ENCODE assay signal across 29 cellular contexts in the genomic region with DNA sequence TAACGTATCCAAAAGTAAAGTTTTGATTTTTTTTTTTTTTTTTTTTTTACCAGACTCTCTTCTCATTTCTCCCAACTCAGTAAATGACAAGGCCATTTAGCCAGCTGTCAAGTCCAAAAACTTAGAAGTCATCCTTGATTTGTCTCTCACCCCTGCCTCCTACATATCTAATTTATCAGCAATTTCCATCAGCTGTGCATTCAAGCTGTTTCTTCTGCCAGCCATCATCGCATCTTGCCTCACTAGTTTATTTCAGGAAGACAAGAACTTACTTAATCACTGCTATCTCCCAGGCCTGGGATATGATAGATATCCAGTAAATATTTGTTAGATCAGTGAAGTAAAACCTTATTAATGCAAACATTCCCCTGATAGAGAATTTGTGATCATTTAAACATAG. TPM values are rescaled to one million over a fixed set of nuclear protein-coding genes. Genes with fewer than 3 reads are reported as not detected.
"Had no signal": no experiment of that assay in that cellular context is flagged by ENCODE, and none has a peak within 500 bp of the region (broad histone marks: within the 10 kb centered on the region; RNA-seq: fewer than 3 reads in every experiment).

No MANE protein-coding gene starts in this region.

- H3K27ac ChIP-seq: epithelial cell of prostate, gastroesophageal sphincter, hepatocyte, right atrium auricular region, spleen, suprapubic skin, tibial artery, upper lobe of right lung had no signal

- H3K4me3 ChIP-seq: gastroesophageal sphincter, hepatocyte, right atrium auricular region, spleen, suprapubic skin, tibial artery, upper lobe of right lung had no signal

- H3K27me3 ChIP-seq: gastroesophageal sphincter, hepatocyte, right atrium auricular region, spleen, suprapubic skin, tibial artery, upper lobe of right lung had no signal

- H3K79me2 ChIP-seq: hepatocyte had no signal

- H2AFZ ChIP-seq: hepatocyte had no signal

- H3K4me1 ChIP-seq: gastroesophageal sphincter, upper lobe of right lung had no signal

- H3K36me3 ChIP-seq: gastroesophageal sphincter, right atrium auricular region, spleen, suprapubic skin, tibial artery, upper lobe of right lung had no signal

- H3K4me2 ChIP-seq: hepatocyte had no signal

- H3K9me3 ChIP-seq: gastroesophageal sphincter, right atrium auricular region, spleen, suprapubic skin, tibial artery, upper lobe of right lung had no signal

- ATAC-seq: activated CD8-positive, alpha-beta T cell treated with anti-CD3 and anti-CD28 coated beads, Interleukin-2, amount 10 ng/mL, durations not matched to agents 7 days and 5 days; activated naive CD4-positive, alpha-beta T cell treated with anti-CD3 and anti-CD28 coated beads, Interleukin-2, amount 50 U/mL, for 72 hours; activated T-cell treated with anti-CD3 and anti-CD28 coated beads, Interleukin-2, amount 50 U/mL, for 72 hours; gastroesophageal sphincter; left ventricle myocardium superior; upper lobe of right lung had no signal

- DNase-seq: activated B cell treated with CpG ODN at 0.5 μM for 24 hours; activated CD8-positive, alpha-beta T cell treated with anti-CD3 and anti-CD28 coated beads, Interleukin-2, amount 10 ng/mL, durations not matched to agents 7 days and 5 days; activated naive CD4-positive, alpha-beta T cell; activated T-cell treated with anti-CD3 and anti-CD28 coated beads for 4 hours; activated T-cell treated with anti-CD3 and anti-CD28 coated beads, Interleukin-2, amount 50 U/mL, for 72 hours; anterior cingulate cortex; dermis blood vessel endothelial cell; effector CD4-positive, alpha-beta T cell; islet precursor cell; left ventricle myocardium superior; naive B cell; nucleus accumbens; spleen; stimulated activated naive CD4-positive, alpha-beta T cell; T-helper 9 cell; tibial artery; upper lobe of right lung had no signal

- FAIRE-seq: bronchial epithelial cell, colon, TTC549 had no signal

RNA-seq across cellular contexts. Expression of a gene that starts 47.6 kb away (rescaled TPM):
- total RNA-seq: activated B cell treated with CpG ODN at 0.5 μM for 24 hours; activated CD8-positive, alpha-beta T cell treated with anti-CD3 and anti-CD28 coated beads, Interleukin-2, amount 10 ng/mL, durations not matched to agents 7 days and 5 days; activated naive CD4-positive, alpha-beta T cell treated with anti-CD3 and anti-CD28 coated beads, Interleukin-2, amount 50 U/mL, for 72 hours; activated T-cell treated with anti-CD3 and anti-CD28 coated beads, Interleukin-2, amount 50 U/mL, for 72 hours; bronchial epithelial cell; dermis blood vessel endothelial cell; gastroesophageal sphincter; hepatocyte; left ventricle myocardium superior; lung microvascular endothelial cell; neural crest cell; pulmonary artery endothelial cell; right atrium auricular region; spleen; suprapubic skin had no signal
- polyA plus RNA-seq: hepatocyte had no signal
